ENCODE assay signal across 8 cellular contexts in the genomic region with DNA sequence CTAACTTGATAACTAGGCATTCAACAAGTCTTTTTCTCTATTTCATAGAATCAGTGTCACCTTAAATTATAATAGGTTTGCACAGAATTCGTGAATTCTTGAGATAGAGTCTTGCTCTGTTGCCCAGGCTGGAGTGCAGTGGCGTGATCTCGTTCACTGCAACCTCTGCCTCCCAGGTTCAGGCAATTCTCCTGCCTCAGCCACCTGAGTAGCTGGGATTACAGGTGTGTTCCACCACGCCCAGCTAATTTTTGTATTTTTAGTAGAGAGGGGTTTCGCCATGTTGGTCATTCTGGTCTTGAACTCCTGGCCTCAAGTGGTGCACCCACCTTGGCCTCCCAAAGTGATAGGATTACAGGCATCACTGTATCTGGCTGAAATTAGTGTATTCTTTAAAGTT. TPM values are rescaled to one million over a fixed set of nuclear protein-coding genes. Genes with fewer than 3 reads are reported as not detected.
A peak's percentile ranks its signal among the peaks of the same experiment; 100 is the strongest.
DNase-seq lines count a peak whose midpoint lies in the region; ATAC-seq and TF ChIP-seq lines count a peak whose summit lies in the region.
"Not testable (repeated sequence)": the region's sequence is repeated elsewhere in the genome, so short reads cannot be mapped to it uniquely, and the experiment has no call there.

No MANE protein-coding gene starts in this region.

- H3K36me3 Mint-ChIP-seq in CD4-positive, alpha-beta memory T cell = peaks cover 74 to 77% of the 10 kb centered on the region in 2 donors
- H3K36me3 Mint-ChIP-seq in T-helper 2 cell treated with Interferon-gamma antibody and Interleukin-4, amounts not matched to agents 5 μg/mL and 100 μg/mL, for 36 hours (ENCODE audit: low read depth) = peaks cover 73% of the 10 kb centered on the region
- peaks cover 19 to 48% of the 10 kb centered on the region in 2 donors for H3K36me3 Mint-ChIP-seq in activated T-cell treated with anti-CD3 and anti-CD28 coated beads, Interleukin-2, amount 50 U/mL, for 72 hours (ENCODE audit: insufficient read depth in 2 of 2)
- peaks cover 47% of the 10 kb centered on the region for H3K36me3 Mint-ChIP-seq in activated naive CD8-positive, alpha-beta T cell treated with anti-CD3 and anti-CD28 coated beads, Interleukin-2, amount 10 ng/mL, durations not matched to agents 7 days and 5 days
- H3K36me3 Mint-ChIP-seq in immature natural killer cell = peaks cover 19 to 26% (median 24%) of the 10 kb centered on the region in 3 donors
- peaks cover 40% of the 10 kb centered on the region for H3K36me3 Mint-ChIP-seq in natural killer cell treated with Interleukin-12 subunit alpha and Interleukin-12 subunit beta and Interleukin-15 and Interleukin-18, amount 100 ng/mL, for 72 hours
- peaks cover 39 to 62% of the 10 kb centered on the region in 2 donors for H3K36me3 Mint-ChIP-seq in stimulated activated naive B cell treated with anti-CD40 and anti-IgM and Interleukin-4, amounts not matched to agents 10 μg/mL and 1 μg/mL and 100 μg/mL, for 72 hours

- H3K9me3 ChIP-seq in CD4-positive, alpha-beta memory T cell (ENCODE audit: control insufficient read depth in 1 of 2, low read length in 2 of 2); HEK293 (ENCODE audit: control insufficient read depth, insufficient read depth, low read depth, low read length): not testable (repeated sequence)

- peaks cover 22 to 44% (median 33%) of the 10 kb centered on the region in 4 donors for H3K4me1 Mint-ChIP-seq in CD4-positive, alpha-beta memory T cell
- peaks cover 29% of the 10 kb centered on the region for H3K4me1 Mint-ChIP-seq in T-helper 2 cell treated with Interferon-gamma antibody and Interleukin-4, amounts not matched to agents 5 μg/mL and 100 μg/mL, for 36 hours (ENCODE audit: low read depth)
- peaks cover 12% of the 10 kb centered on the region for H3K4me1 Mint-ChIP-seq in activated T-cell treated with anti-CD3 and anti-CD28 coated beads, Interleukin-2, amount 50 U/mL, for 72 hours (ENCODE audit: low read depth)
- H3K4me1 Mint-ChIP-seq in activated naive CD8-positive, alpha-beta T cell treated with anti-CD3 and anti-CD28 coated beads, Interleukin-2, amount 10 ng/mL, durations not matched to agents 7 days and 5 days = peaks cover 36% of the 10 kb centered on the region
- peaks cover 22 to 75% of the 10 kb centered on the region in 2 donors for H3K4me1 Mint-ChIP-seq in immature natural killer cell
- peaks cover 36 to 40% of the 10 kb centered on the region in 2 donors for H3K4me1 Mint-ChIP-seq in natural killer cell treated with Interleukin-12 subunit alpha and Interleukin-12 subunit beta and Interleukin-15 and Interleukin-18, amount 100 ng/mL, for 72 hours (ENCODE audit: low read depth in 2 of 2)
- H3K4me1 Mint-ChIP-seq in stimulated activated naive B cell treated with anti-CD40 and anti-IgM and Interleukin-4, amounts not matched to agents 10 μg/mL and 1 μg/mL and 100 μg/mL, for 72 hours = peaks cover 8 to 19% of the 10 kb centered on the region in 2 donors

- DNase-seq in CD4-positive, alpha-beta memory T cell; T-helper 2 cell treated with Interferon-gamma antibody and Interleukin-4, amounts not matched to agents 5 μg/mL and 100 μg/mL, for 36 hours (ENCODE audit: low spot score); activated T-cell treated with anti-CD3 and anti-CD28 coated beads, Interleukin-2, amount 50 U/mL, for 72 hours; activated naive CD8-positive, alpha-beta T cell treated with anti-CD3 and anti-CD28 coated beads, Interleukin-2, amount 10 ng/mL, durations not matched to agents 7 days and 5 days; immature natural killer cell; natural killer cell treated with Interleukin-12 subunit alpha and Interleukin-12 subunit beta and Interleukin-15 and Interleukin-18, amount 100 ng/mL, for 72 hours (ENCODE audit: low spot score); stimulated activated naive B cell treated with anti-CD40 and anti-IgM and Interleukin-4, amounts not matched to agents 10 μg/mL and 1 μg/mL and 100 μg/mL, for 72 hours: not testable (repeated sequence)

- peaks cover 38% of the 10 kb centered on the region for H3K36me3 ChIP-seq in CD4-positive, alpha-beta memory T cell (ENCODE audit: insufficient read depth, low read length)
- H3K36me3 ChIP-seq in HEK293 (ENCODE audit: control insufficient read depth in 2 of 2, insufficient read depth in 1 of 2, low read length in 2 of 2) = peaks cover 0 to 33% of the 10 kb centered on the region in 2 experiments; a peak in 1 of 3 replicates

- H3K4me3 ChIP-seq in CD4-positive, alpha-beta memory T cell (ENCODE audit: low read length in 2 of 2); HEK293 (ENCODE audit: low read depth, low read length): not testable (repeated sequence)

- H3K9me3 Mint-ChIP-seq in CD4-positive, alpha-beta memory T cell = peaks cover 0 to 26% (median 17%) of the 10 kb centered on the region in 8 donors
- H3K9me3 Mint-ChIP-seq in T-helper 2 cell treated with Interferon-gamma antibody and Interleukin-4, amounts not matched to agents 5 μg/mL and 100 μg/mL, for 36 hours; activated T-cell treated with anti-CD3 and anti-CD28 coated beads, Interleukin-2, amount 50 U/mL, for 72 hours; activated naive CD8-positive, alpha-beta T cell treated with anti-CD3 and anti-CD28 coated beads, Interleukin-2, amount 10 ng/mL, durations not matched to agents 7 days and 5 days; immature natural killer cell; natural killer cell treated with Interleukin-12 subunit alpha and Interleukin-12 subunit beta and Interleukin-15 and Interleukin-18, amount 100 ng/mL, for 72 hours; stimulated activated naive B cell treated with anti-CD40 and anti-IgM and Interleukin-4, amounts not matched to agents 10 μg/mL and 1 μg/mL and 100 μg/mL, for 72 hours: not testable (repeated sequence)

- not testable (repeated sequence) for H3K4me1 ChIP-seq in CD4-positive, alpha-beta memory T cell (ENCODE audit: insufficient read depth, low read length); HEK293 (ENCODE audit: control insufficient read depth, insufficient read depth, low read length)

- H3K27ac Mint-ChIP-seq in CD4-positive, alpha-beta memory T cell = peak overlapping the region in 4 of 7 donors; percentile 3 to 72 (median 62)
- peak overlapping the region; percentile 21 for H3K27ac Mint-ChIP-seq in T-helper 2 cell treated with Interferon-gamma antibody and Interleukin-4, amounts not matched to agents 5 μg/mL and 100 μg/mL, for 36 hours
- H3K27ac Mint-ChIP-seq in activated T-cell treated with anti-CD3 and anti-CD28 coated beads, Interleukin-2, amount 50 U/mL, for 72 hours = peak overlapping the region; percentile 74
- peak overlapping the region; percentile 54 for H3K27ac Mint-ChIP-seq in activated naive CD8-positive, alpha-beta T cell treated with anti-CD3 and anti-CD28 coated beads, Interleukin-2, amount 10 ng/mL, durations not matched to agents 7 days and 5 days
- peak overlapping the region in 4 of 6 donors; percentile 17 to 58 (median 48) for H3K27ac Mint-ChIP-seq in immature natural killer cell
- peak overlapping the region; percentile 85 to 88 for H3K27ac Mint-ChIP-seq in natural killer cell treated with Interleukin-12 subunit alpha and Interleukin-12 subunit beta and Interleukin-15 and Interleukin-18, amount 100 ng/mL, for 72 hours
- peak overlapping the region; percentile 20 for H3K27ac Mint-ChIP-seq in stimulated activated naive B cell treated with anti-CD40 and anti-IgM and Interleukin-4, amounts not matched to agents 10 μg/mL and 1 μg/mL and 100 μg/mL, for 72 hours

- POLR2A ChIA-PET in CD4-positive, alpha-beta memory T cell (lab: Charles Lee; ENCODE audit: partially characterized antibody); HEK293 (lab: Yijun Ruan, JAX): not testable (repeated sequence)
- POLR2A ChIA-PET in activated naive CD8-positive, alpha-beta T cell treated with anti-CD3 and anti-CD28 coated beads, Interleukin-2, amount 10 ng/mL, durations not matched to agents 7 days and 5 days (lab: Charles Lee) = interaction anchor here (1.0 kb wide), 1 partner anchor 177 kb away, joined by 3 read pairs; no protein-coding TSS in a partner anchor

- CTCF ChIA-PET in CD4-positive, alpha-beta memory T cell (lab: Charles Lee; ENCODE audit: partially characterized antibody) = interaction anchor here (0.8 kb wide), 1 partner anchor 14 kb away, joined by 3 read pairs; no protein-coding TSS in a partner anchor
- CTCF ChIA-PET in HEK293 (lab: Yijun Ruan, JAX) = interaction anchor here (0.7 kb wide), 1 partner anchor 69 kb away, joined by 3 read pairs; no protein-coding TSS in a partner anchor

- not testable (repeated sequence) for ATAC-seq in activated T-cell treated with anti-CD3 and anti-CD28 coated beads, Interleukin-2, amount 50 U/mL, for 72 hours (replicated peaks in 1 of 2); activated naive CD8-positive, alpha-beta T cell treated with anti-CD3 and anti-CD28 coated beads, Interleukin-2, amount 10 ng/mL, durations not matched to agents 7 days and 5 days (ENCODE audit: low read depth); natural killer cell treated with Interleukin-12 subunit alpha and Interleukin-12 subunit beta and Interleukin-15 and Interleukin-18, amount 100 ng/mL, for 72 hours; stimulated activated naive B cell treated with anti-CD40 and anti-IgM and Interleukin-4, amounts not matched to agents 10 μg/mL and 1 μg/mL and 100 μg/mL, for 72 hours (replicated peaks)

- TF ChIP-seq CTCF in HEK293 (tag by site-specific recombination; IDR thresholded peaks at IDR 0.05) = not testable (repeated sequence)

- intact Hi-C loops in CD4-positive, alpha-beta memory T cell (cut with micrococcal nuclease) = loop anchor here (10.0 kb wide), 1 partner anchor 876 kb away; no protein-coding TSS in a partner anchor

- H3K4me3 Mint-ChIP-seq in CD4-positive, alpha-beta memory T cell; T-helper 2 cell treated with Interferon-gamma antibody and Interleukin-4, amounts not matched to agents 5 μg/mL and 100 μg/mL, for 36 hours; activated T-cell treated with anti-CD3 and anti-CD28 coated beads, Interleukin-2, amount 50 U/mL, for 72 hours; activated naive CD8-positive, alpha-beta T cell treated with anti-CD3 and anti-CD28 coated beads, Interleukin-2, amount 10 ng/mL, durations not matched to agents 7 days and 5 days; immature natural killer cell; natural killer cell treated with Interleukin-12 subunit alpha and Interleukin-12 subunit beta and Interleukin-15 and Interleukin-18, amount 100 ng/mL, for 72 hours; stimulated activated naive B cell treated with anti-CD40 and anti-IgM and Interleukin-4, amounts not matched to agents 10 μg/mL and 1 μg/mL and 100 μg/mL, for 72 hours: not testable (repeated sequence)

- H3K27ac ChIP-seq in CD4-positive, alpha-beta memory T cell (ENCODE audit: low read depth, low read length); HEK293 (ENCODE audit: extremely low read depth, low read depth, low read length): not testable (repeated sequence)

- not testable (repeated sequence) for H3K27me3 ChIP-seq in CD4-positive, alpha-beta memory T cell (ENCODE audit: insufficient read depth, low read length)

- not testable (repeated sequence) for H3K27me3 Mint-ChIP-seq in CD4-positive, alpha-beta memory T cell; T-helper 2 cell treated with Interferon-gamma antibody and Interleukin-4, amounts not matched to agents 5 μg/mL and 100 μg/mL, for 36 hours (ENCODE audit: low read depth); activated T-cell treated with anti-CD3 and anti-CD28 coated beads, Interleukin-2, amount 50 U/mL, for 72 hours (ENCODE audit: low read depth); activated naive CD8-positive, alpha-beta T cell treated with anti-CD3 and anti-CD28 coated beads, Interleukin-2, amount 10 ng/mL, durations not matched to agents 7 days and 5 days; immature natural killer cell (ENCODE audit: low read depth in 3 of 3); natural killer cell treated with Interleukin-12 subunit alpha and Interleukin-12 subunit beta and Interleukin-15 and Interleukin-18, amount 100 ng/mL, for 72 hours; stimulated activated naive B cell treated with anti-CD40 and anti-IgM and Interleukin-4, amounts not matched to agents 10 μg/mL and 1 μg/mL and 100 μg/mL, for 72 hours

RNA-seq across cellular contexts. Expression of a gene that starts 52.9 kb away (rescaled TPM):
- 100 to 1,000 TPM; 130 TPM for total RNA-seq in CD4-positive, alpha-beta memory T cell
- 100 to 1,000 TPM; 221 to 230 TPM for polyA plus RNA-seq in CD4-positive, alpha-beta memory T cell
- 100 to 1,000 TPM; 441 to 563 TPM for total RNA-seq in activated T-cell treated with anti-CD3 and anti-CD28 coated beads, Interleukin-2, amount 50 U/mL, for 72 hours
- total RNA-seq in activated naive CD8-positive, alpha-beta T cell treated with anti-CD3 and anti-CD28 coated beads, Interleukin-2, amount 10 ng/mL, durations not matched to agents 7 days and 5 days = 100 to 1,000 TPM; 544 to 571 TPM
- polyA plus RNA-seq in immature natural killer cell = 100 to 1,000 TPM in 1 of 3 donors, 10 to 100 TPM in 2; 79.4 to 121 (median 99.4) TPM
- 100 to 1,000 TPM; 145 to 252 TPM for total RNA-seq in natural killer cell treated with Interleukin-12 subunit alpha and Interleukin-12 subunit beta and Interleukin-15 and Interleukin-18, amount 100 ng/mL, for 72 hours

Comparison
In these comparisons a context has a peak if more than half of its experiments do, and no peak if none do; other contexts are left out.
1. H3K27ac Mint-ChIP-seq: peak in every context shown above with its lines; median percentile 86 in natural killer cell treated with Interleukin-12 subunit alpha and Interleukin-12 subunit beta and Interleukin-15 and Interleukin-18, amount 100 ng/mL, for 72 hours; 74 in activated T-cell treated with anti-CD3 and anti-CD28 coated beads, Interleukin-2, amount 50 U/mL, for 72 hours; 62 in CD4-positive, alpha-beta memory T cell; 54 in activated naive CD8-positive, alpha-beta T cell treated with anti-CD3 and anti-CD28 coated beads, Interleukin-2, amount 10 ng/mL, durations not matched to agents 7 days and 5 days; 48 in immature natural killer cell; 21 in T-helper 2 cell treated with Interferon-gamma antibody and Interleukin-4, amounts not matched to agents 5 μg/mL and 100 μg/mL, for 36 hours; 20 in stimulated activated naive B cell treated with anti-CD40 and anti-IgM and Interleukin-4, amounts not matched to agents 10 μg/mL and 1 μg/mL and 100 μg/mL, for 72 hours.